1 cellular context compared by ENCODE assay signal in genomic region chr11:74442601-74443000, GRCh38.
A peak's percentile ranks its signal among the peaks of the same experiment; 100 is the strongest.
TF ChIP-seq lines count a peak whose summit lies in the region.

No MANE protein-coding gene starts in this region.

TF ChIP-seq in K562, 482 proteins besides CTCF, POLR2A, EP300 and RAD21:
- TF ChIP-seq FOSL1 (tag; conservative IDR thresholded peaks at IDR 0.05) (peak; percentile 39; the same call in 1 of the 2 replicates), LEF1 (IDR thresholded peaks at IDR 0.05) (no peak)
